Comparison of ENCODE assay signal across 1 cellular context in genomic region chr2:138356178-138356577, GRCh38.
TF ChIP-seq lines count a peak whose summit lies in the region.

No MANE protein-coding gene starts in this region.

TF ChIP-seq in HepG2, 621 proteins besides CTCF, POLR2A, EP300 and RAD21 (continued from another document and continues in another):
- no peak for TF ChIP-seq ZNF234 (CRISPR knock-in tag; conservative IDR thresholded peaks at IDR 0.05)
- TF ChIP-seq SMYD3 (CRISPR knock-in tag; IDR thresholded peaks at IDR 0.05), result no peak
- TF ChIP-seq CEBPG (CRISPR knock-in tag; IDR thresholded peaks at IDR 0.05), result peak; percentile 71
- no peak for TF ChIP-seq DPF2 (CRISPR knock-in tag; IDR thresholded peaks at IDR 0.05; ENCODE audit: borderline replicate concordance, low read depth)
- TF ChIP-seq SNAPC4 (CRISPR knock-in tag; IDR thresholded peaks at IDR 0.05), result no peak
- TF ChIP-seq HOXD1 (CRISPR knock-in tag; IDR thresholded peaks at IDR 0.05), result no peak
- TF ChIP-seq RXRB (CRISPR knock-in tag; IDR thresholded peaks at IDR 0.05; ENCODE audit: borderline replicate concordance), result peak; percentile 39; the same call in 1 of the 2 replicates
- no peak for TF ChIP-seq SRSF4 (IDR thresholded peaks at IDR 0.05; ENCODE audit: low read depth, low read length, poor library complexity, severe bottlenecking)
- TF ChIP-seq HNF1A (IDR thresholded peaks at IDR 0.05; ENCODE audit: low read depth), result no peak
- TF ChIP-seq HNF1A (CRISPR knock-in tag; IDR thresholded peaks at IDR 0.05; ENCODE audit: borderline replicate concordance), result no peak
- TF ChIP-seq HNF4A (CRISPR knock-in tag; IDR thresholded peaks at IDR 0.05), result peak; percentile 15; the same call in 1 of the 2 replicates
- TF ChIP-seq NCOA2 (CRISPR knock-in tag; IDR thresholded peaks at IDR 0.05), result peak; percentile 16; the same call in 1 of the 2 replicates
- no peak for TF ChIP-seq ZNF24 (IDR thresholded peaks at IDR 0.05)
- TF ChIP-seq ZNF256 (CRISPR knock-in tag; conservative IDR thresholded peaks at IDR 0.05), result no peak
- TF ChIP-seq ARID5B (CRISPR knock-in tag; IDR thresholded peaks at IDR 0.05), result peak; percentile 16; the same call in 1 of the 2 replicates
- peak; percentile 81; the same call in 1 of the 2 replicates for TF ChIP-seq THRA (CRISPR knock-in tag; IDR thresholded peaks at IDR 0.05; ENCODE audit: borderline replicate concordance)
- no peak for TF ChIP-seq CHD4 (IDR thresholded peaks at IDR 0.05; ENCODE audit: borderline replicate concordance, low read length)
- no peak for TF ChIP-seq FOXP1 (IDR thresholded peaks at IDR 0.05)
- no peak for TF ChIP-seq FOXP1 (CRISPR knock-in tag; IDR thresholded peaks at IDR 0.05)
- no peak for TF ChIP-seq ARNTL (CRISPR knock-in tag; IDR thresholded peaks at IDR 0.05)
- TF ChIP-seq SNAPC5 (CRISPR knock-in tag; IDR thresholded peaks at IDR 0.05; ENCODE audit: borderline replicate concordance), result no peak
- no peak for TF ChIP-seq ZNF556 (CRISPR knock-in tag; IDR thresholded peaks at IDR 0.05; ENCODE audit: borderline replicate concordance)
- no peak for TF ChIP-seq ZNF350 (CRISPR knock-in tag; IDR thresholded peaks at IDR 0.05; ENCODE audit: borderline replicate concordance, low read depth)
- TF ChIP-seq IRF1 (CRISPR knock-in tag; IDR thresholded peaks at IDR 0.05; ENCODE audit: low read depth), result no peak
- no peak for TF ChIP-seq NR2F6 (IDR thresholded peaks at IDR 0.05)
- TF ChIP-seq NR2F6 (CRISPR knock-in tag; IDR thresholded peaks at IDR 0.05), result 0 out of 2 replicates have a peak, but pooled peaks have one; percentile 18
- no peak for TF ChIP-seq PCBP1 (IDR thresholded peaks at IDR 0.05; ENCODE audit: borderline replicate concordance, low read depth, low read length)
- no peak for TF ChIP-seq ZNF891 (CRISPR knock-in tag; IDR thresholded peaks at IDR 0.05)
- TF ChIP-seq ZNF136 (CRISPR knock-in tag; IDR thresholded peaks at IDR 0.05; ENCODE audit: low read depth), result no peak
- TF ChIP-seq SOX13 (IDR thresholded peaks at IDR 0.05), result no peak
- TF ChIP-seq SOX13 (CRISPR knock-in tag; conservative IDR thresholded peaks at IDR 0.05 in 1 of 2, IDR thresholded peaks at IDR 0.05 in 1 of 2), result 0 out of 4 replicates have a peak, but pooled peaks of 1 of the 2 experiments have one; percentile 16
- no peak for TF ChIP-seq TRAFD1 (CRISPR knock-in tag; IDR thresholded peaks at IDR 0.05; ENCODE audit: borderline replicate concordance)
- peak; percentile 69; the same call in 1 of the 2 replicates for TF ChIP-seq ZNF362 (CRISPR knock-in tag; IDR thresholded peaks at IDR 0.05; ENCODE audit: borderline replicate concordance)
- peak; percentile 95 for TF ChIP-seq CEBPB (IDR thresholded peaks at IDR 0.05; ENCODE audit: borderline replicate concordance, low read depth, low read length)
- peak; percentile 68 for TF ChIP-seq BCL6 (CRISPR knock-in tag; IDR thresholded peaks at IDR 0.05)
- TF ChIP-seq ZBTB10 (CRISPR knock-in tag; IDR thresholded peaks at IDR 0.05; ENCODE audit: borderline replicate concordance), result no peak
- TF ChIP-seq MIXL1 (CRISPR knock-in tag; IDR thresholded peaks at IDR 0.05), result no peak
- TF ChIP-seq KDM4B (CRISPR knock-in tag; IDR thresholded peaks at IDR 0.05), result no peak
